In genomic region chr15:74789741-74790079, GRCh38 we compare ENCODE assay signal across 1 cellular context.
TF ChIP-seq lines count a peak whose summit lies in the region.

No MANE protein-coding gene starts in this region.

TF ChIP-seq in IMR-90, 13 proteins besides CTCF, POLR2A, EP300 and RAD21 (continued from another document):
- TF ChIP-seq BHLHE40 (IDR thresholded peaks at IDR 0.05; ENCODE audit: low read depth, low read length) (no peak), RCOR1 (IDR thresholded peaks at IDR 0.05; ENCODE audit: insufficient replicate concordance, low read length) (no peak), CEBPB (IDR thresholded peaks at IDR 0.05; ENCODE audit: low read depth, low read length) (no peak), NFE2L2 (IDR thresholded peaks at IDR 0.05; ENCODE audit: low read depth, low read length) (no peak), USF2 (IDR thresholded peaks at IDR 0.05; ENCODE audit: low read depth, low read length) (no peak), CHD1 (IDR thresholded peaks at IDR 0.05; ENCODE audit: low read depth, low read length) (no peak)
